15 cellular contexts compared by ENCODE assay signal in the genomic region with DNA sequence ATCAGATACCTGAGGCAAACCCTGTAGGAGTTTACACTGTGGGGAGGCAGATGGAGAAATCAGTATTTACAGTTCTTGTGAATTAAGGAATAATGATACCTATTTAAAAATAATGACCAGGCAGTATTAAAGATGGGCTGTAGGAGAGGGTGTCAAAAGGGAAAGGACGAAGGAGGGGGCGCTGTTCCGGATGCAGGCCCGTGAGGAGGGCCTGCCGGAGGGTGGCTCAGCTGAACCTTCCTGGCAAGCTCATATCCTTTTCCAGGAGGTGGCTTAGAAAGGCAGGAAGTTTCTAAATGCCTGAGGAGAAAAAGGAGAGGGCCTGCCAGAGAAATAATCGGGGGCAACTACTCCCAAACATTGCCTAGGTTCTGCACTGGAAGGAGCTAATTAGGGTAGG. TPM values are rescaled to one million over a fixed set of nuclear protein-coding genes. Genes with fewer than 3 reads are reported as not detected.
DNase-seq lines count a peak whose midpoint lies in the region; ATAC-seq and TF ChIP-seq lines count a peak whose summit lies in the region.
"Had no signal": no experiment of that assay in that cellular context is flagged by ENCODE, and none has a peak within 500 bp of the region (broad histone marks: within the 10 kb centered on the region; RNA-seq: fewer than 3 reads in every experiment).

No MANE protein-coding gene starts in this region.

- no peaks in the 10 kb centered on the region for H3K27me3 ChIP-seq in HCT116 (ENCODE audit: insufficient read depth, low read length)
- no peaks in the 10 kb centered on the region for H3K27me3 ChIP-seq in breast epithelium
- no peaks in the 10 kb centered on the region for H3K27me3 ChIP-seq in right atrium auricular region
- H3K27me3 ChIP-seq in osteoblast (ENCODE audit: insufficient read depth, low read length) = no peaks in the 10 kb centered on the region
- H3K27me3 ChIP-seq: adrenal gland had no signal

- TF ChIP-seq POLR2A in HCT116 (IDR thresholded peaks at IDR 0.05; ENCODE audit: borderline replicate concordance, extremely low read depth, insufficient read depth, insufficient read length) (no peak), breast epithelium (IDR thresholded peaks at IDR 0.05) (no peak)

- H3K27ac ChIP-seq in HCT116 (ENCODE audit: low read depth, low read length) = peak overlapping the region; percentile 100
- peak overlapping the region; percentile 41 to 75 for H3K27ac ChIP-seq in breast epithelium
- H3K27ac ChIP-seq in right atrium auricular region = peak overlapping the region in 1 of 2 donors; percentile 24
- no peak overlapping the region for H3K27ac ChIP-seq in osteoblast (ENCODE audit: low read depth, low read length)
- H3K27ac ChIP-seq: prostate gland had no signal

- intact Hi-C loops in HCT116 (cut with micrococcal nuclease) = no loop called here
- intact Hi-C loops in breast epithelium (cut with DNase I; ENCODE audit: low total_unique reads) = no loop called here

- TF ChIP-seq CTCF in HCT116 (IDR thresholded peaks at IDR 0.05 in 2 of 3, conservative IDR thresholded peaks at IDR 0.05 in 1 of 3; ENCODE audit: borderline replicate concordance in 1 of 3, insufficient read depth in 1 of 3, low read depth in 2 of 3, low read length in 2 of 3) = no peak; a peak in 2 of 6 replicates
- TF ChIP-seq CTCF in breast epithelium (IDR thresholded peaks at IDR 0.05) = no peak
- TF ChIP-seq CTCF in right atrium auricular region (IDR thresholded peaks at IDR 0.05) = peak in 1 of 2 donors; percentile 22
- peak; percentile 7 for TF ChIP-seq CTCF in osteoblast (IDR thresholded peaks at IDR 0.05; ENCODE audit: extremely low read depth, low read depth, low read length)

- H3K4me3 ChIP-seq in HCT116 (replicated peaks in 1 of 2; ENCODE audit: low read depth in 1 of 2, low read length in 2 of 2) (no peak overlapping the region), breast epithelium (peak overlapping the region in 1 of 3 donors; percentile 13), right atrium auricular region (no peak overlapping the region), osteoblast (ENCODE audit: insufficient read depth, low read length) (no peak overlapping the region)
- H3K4me3 ChIP-seq: adrenal gland, prostate gland had no signal

- H3K9me2 ChIP-seq in HCT116 (ENCODE audit: insufficient read depth) = no peaks in the 10 kb centered on the region

- BruUV-seq in HCT116 (replicated peaks; lab: Mats Ljungman, UMichigan) = no TSS peak

- ATAC-seq in HCT116 = peak; percentile 37; the same call in 1 of the 2 replicates
- no peak for ATAC-seq in HG03521 (IDR thresholded peaks at IDR 0.05; ENCODE audit: unreplicated experiment)
- no peak for ATAC-seq in HG02981 (IDR thresholded peaks at IDR 0.05; ENCODE audit: unreplicated experiment)

- CTCF ChIA-PET in HCT116 (lab: Charles Lee) = interaction anchor here (1.0 to 1.3 kb wide), 2 partner anchors 11 to 159 kb away, joined by 3 to 4 read pairs; no protein-coding TSS in a partner anchor

- no peak for DNase-seq in HCT116 (ENCODE audit: low read depth, low spot score)
- DNase-seq in breast epithelium (ENCODE audit: low spot score in 2 of 2) = no peak
- peak; percentile 56 for DNase-seq in right atrium auricular region (ENCODE audit: low spot score)
- DNase-seq in osteoblast (ENCODE audit: insufficient read length, low spot score, missing footprints) = no peak
- DNase-seq in SIG-M5 (lab: John Stamatoyannopoulos, UW) = no peak
- DNase-seq in activated CD8-positive, alpha-beta memory T cell treated with anti-CD3 and anti-CD28 coated beads for 24 hours = no peak
- DNase-seq: activated CD8-positive, alpha-beta memory T cell treated with anti-CD3 and anti-CD28 coated beads, Interleukin-2, amount 50 U/mL, for 4 hours; adrenal gland; AML-193; effector CD8-positive, alpha-beta T cell; stimulated activated CD4-positive, alpha-beta T cell treated with anti-CD3 and anti-CD28 coated beads, Interleukin-4, amount 100 ng/mL, for 24 hours; stimulated activated naive CD4-positive, alpha-beta T cell had no signal

- H3K9me3 ChIP-seq in HCT116 (ENCODE audit: control insufficient read depth in 1 of 2, insufficient read depth in 1 of 2, low read depth in 1 of 2, low read length in 2 of 2) (no peaks in the 10 kb centered on the region), breast epithelium (no peaks in the 10 kb centered on the region), right atrium auricular region (no peaks in the 10 kb centered on the region), osteoblast (ENCODE audit: low read depth, low read length) (no peaks in the 10 kb centered on the region)
- H3K9me3 ChIP-seq: adrenal gland, prostate gland had no signal

- H3K36me3 ChIP-seq in HCT116 (ENCODE audit: control insufficient read depth in 1 of 2, insufficient read depth in 2 of 2, low read length in 2 of 2) (no peaks in the 10 kb centered on the region), breast epithelium (no peaks in the 10 kb centered on the region), right atrium auricular region (no peaks in the 10 kb centered on the region), osteoblast (ENCODE audit: insufficient read depth, low read length) (no peaks in the 10 kb centered on the region)
- H3K36me3 ChIP-seq: prostate gland had no signal

- H2AFZ ChIP-seq in HCT116 (ENCODE audit: low read depth, low read length, poor library complexity, severe bottlenecking) (no peak overlapping the region), osteoblast (ENCODE audit: low read length) (no peak overlapping the region)

- no peak for TF ChIP-seq RAD21 in HCT116 (IDR thresholded peaks at IDR 0.05; ENCODE audit: low read depth)

- H3K79me2 ChIP-seq in HCT116 (ENCODE audit: insufficient read depth, low read length) (peaks cover 35% of the 10 kb centered on the region), osteoblast (ENCODE audit: insufficient read depth, low read length) (peaks cover 32% of the 10 kb centered on the region)

- H3K4me2 ChIP-seq in HCT116 (ENCODE audit: low read length) = no peak overlapping the region
- H3K4me2 ChIP-seq in osteoblast (ENCODE audit: insufficient read depth, low read length) = no peak overlapping the region

- POLR2A ChIA-PET in HCT116 (lab: Charles Lee) = no interaction called here

- peak overlapping the region; percentile 7; the same call in 1 of the 2 replicates for H3K9ac ChIP-seq in HCT116 (ENCODE audit: low read length)

- RAD21 ChIA-PET in HCT116 (lab: Charles Lee; ENCODE audit: low non-redundant PET in 1 of 2, low total read pairs in 2 of 2, uncharacterized antibody in 2 of 2, unreplicated experiment in 2 of 2) = no interaction called here

- peaks cover 87 to 92% of the 10 kb centered on the region in 2 experiments for H3K4me1 ChIP-seq in HCT116 (ENCODE audit: control insufficient read depth in 1 of 2, insufficient read depth in 2 of 2, low read length in 2 of 2)
- H3K4me1 ChIP-seq in breast epithelium = peaks cover 0 to 12% of the 10 kb centered on the region in 2 donors
- H3K4me1 ChIP-seq in right atrium auricular region = peaks cover 0 to 85% of the 10 kb centered on the region in 2 donors
- peaks cover 15% of the 10 kb centered on the region for H3K4me1 ChIP-seq in osteoblast (ENCODE audit: insufficient read depth, low read length)
- H3K4me1 ChIP-seq: prostate gland had no signal

- H4K20me1 ChIP-seq in HCT116 (ENCODE audit: insufficient read depth) (no peaks in the 10 kb centered on the region), osteoblast (ENCODE audit: insufficient read depth, low read length) (peaks cover 4% of the 10 kb centered on the region)

TF ChIP-seq in HCT116, 20 proteins besides CTCF, POLR2A, EP300 and RAD21:
- TF ChIP-seq CEBPB (IDR thresholded peaks at IDR 0.05; ENCODE audit: low read depth) (no peak), JUND (IDR thresholded peaks at IDR 0.05) (no peak), EZH2phosphoT487 (IDR thresholded peaks at IDR 0.05; ENCODE audit: borderline replicate concordance) (no peak), POLR2AphosphoS5 (IDR thresholded peaks at IDR 0.05; ENCODE audit: low read depth, low read length) (no peak), SIN3A (IDR thresholded peaks at IDR 0.05; ENCODE audit: low read depth) (no peak), SRF (IDR thresholded peaks at IDR 0.05; ENCODE audit: low read depth) (no peak), EGR1 (IDR thresholded peaks at IDR 0.05; ENCODE audit: low read depth) (no peak)
- TF ChIP-seq, protein P1, sequence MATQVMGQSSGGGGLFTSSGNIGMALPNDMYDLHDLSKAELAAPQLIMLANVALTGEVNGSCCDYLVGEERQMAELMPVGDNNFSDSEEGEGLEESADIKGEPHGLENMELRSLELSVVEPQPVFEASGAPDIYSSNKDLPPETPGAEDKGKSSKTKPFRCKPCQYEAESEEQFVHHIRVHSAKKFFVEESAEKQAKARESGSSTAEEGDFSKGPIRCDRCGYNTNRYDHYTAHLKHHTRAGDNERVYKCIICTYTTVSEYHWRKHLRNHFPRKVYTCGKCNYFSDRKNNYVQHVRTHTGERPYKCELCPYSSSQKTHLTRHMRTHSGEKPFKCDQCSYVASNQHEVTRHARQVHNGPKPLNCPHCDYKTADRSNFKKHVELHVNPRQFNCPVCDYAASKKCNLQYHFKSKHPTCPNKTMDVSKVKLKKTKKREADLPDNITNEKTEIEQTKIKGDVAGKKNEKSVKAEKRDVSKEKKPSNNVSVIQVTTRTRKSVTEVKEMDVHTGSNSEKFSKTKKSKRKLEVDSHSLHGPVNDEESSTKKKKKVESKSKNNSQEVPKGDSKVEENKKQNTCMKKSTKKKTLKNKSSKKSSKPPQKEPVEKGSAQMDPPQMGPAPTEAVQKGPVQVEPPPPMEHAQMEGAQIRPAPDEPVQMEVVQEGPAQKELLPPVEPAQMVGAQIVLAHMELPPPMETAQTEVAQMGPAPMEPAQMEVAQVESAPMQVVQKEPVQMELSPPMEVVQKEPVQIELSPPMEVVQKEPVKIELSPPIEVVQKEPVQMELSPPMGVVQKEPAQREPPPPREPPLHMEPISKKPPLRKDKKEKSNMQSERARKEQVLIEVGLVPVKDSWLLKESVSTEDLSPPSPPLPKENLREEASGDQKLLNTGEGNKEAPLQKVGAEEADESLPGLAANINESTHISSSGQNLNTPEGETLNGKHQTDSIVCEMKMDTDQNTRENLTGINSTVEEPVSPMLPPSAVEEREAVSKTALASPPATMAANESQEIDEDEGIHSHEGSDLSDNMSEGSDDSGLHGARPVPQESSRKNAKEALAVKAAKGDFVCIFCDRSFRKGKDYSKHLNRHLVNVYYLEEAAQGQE (IDR thresholded peaks at IDR 0.05; ENCODE audit: low read depth) = no peak

RNA-seq across cellular contexts. Expression of a gene that starts 46.6 kb away (rescaled TPM):
- 73.9 TPM for total RNA-seq in HCT116 (2021; ENCODE audit: unreplicated experiment)
- polyA plus RNA-seq in HCT116 (2012) = 40.8 and 43.6 TPM in 2 replicates
- total RNA-seq in breast epithelium = 100 to 1,000 TPM in 2 of 3 donors, 10 to 100 TPM in 1; 68.5 to 131 (median 120) TPM
- 10 to 100 TPM; 62.0 to 81.6 TPM for total RNA-seq in right atrium auricular region
- total RNA-seq in osteoblast = 66.0 and 69.8 TPM in 2 replicates
